ENCODE assay signal across 17 cellular contexts in genomic region chr1:12085643-12086260, GRCh38. TPM values are rescaled to one million over a fixed set of nuclear protein-coding genes. Genes with fewer than 3 reads are reported as not detected.
"Had no signal": no experiment of that assay in that cellular context is flagged by ENCODE, and none has a peak within 500 bp of the region (broad histone marks: within the 10 kb centered on the region; RNA-seq: fewer than 3 reads in every experiment).

No MANE protein-coding gene starts in this region.

- H3K4me3 ChIP-seq: colonic mucosa, esophagus muscularis mucosa, hepatocyte, pancreas, sigmoid colon, tibial nerve had no signal

- H2AFZ ChIP-seq: hepatocyte had no signal

- H3K27ac ChIP-seq: colonic mucosa, esophagus muscularis mucosa, hepatocyte, pancreas, sigmoid colon, tibial nerve had no signal

- DNase-seq: activated CD4-positive, alpha-beta T cell treated with anti-CD3 and anti-CD28 coated beads for 4 hours; activated CD8-positive, alpha-beta memory T cell treated with anti-CD3 and anti-CD28 coated beads for 24 hours; activated naive CD4-positive, alpha-beta T cell treated with anti-CD3 and anti-CD28 coated beads for 36 hours; caudate nucleus; colonic mucosa; islet precursor cell; pancreas; sigmoid colon; stimulated activated CD4-positive, alpha-beta T cell treated with anti-CD3 and anti-CD28 coated beads, Interleukin-2, amount 100 ng/mL, for 24 hours; T-helper 1 cell; T1000 had no signal

- H3K27me3 ChIP-seq: colonic mucosa, hepatocyte, pancreas, sigmoid colon, tibial nerve had no signal

- H3K4me2 ChIP-seq: hepatocyte had no signal

- H3K36me3 ChIP-seq: colonic mucosa, esophagus muscularis mucosa, pancreas, sigmoid colon, tibial nerve had no signal

- H3K27ac Mint-ChIP-seq: activated naive CD4-positive, alpha-beta T cell treated with anti-CD3 and anti-CD28 coated beads for 36 hours; activated T-helper 1 cell treated with anti-CD3 and anti-CD28 coated beads, Interleukin-12 subunit alpha, Interleukin-12 subunit beta, Interleukin-2, Interleukin-4 antibody, amounts not matched to agents 30 ng/mL and 10 ng/mL and 1 ng/mL, durations not matched to agents 14 hours and 24 hours and 36 hours had no signal

- FAIRE-seq: endometrium, pancreas had no signal

- H3K79me2 ChIP-seq: hepatocyte had no signal

- H3K9me3 ChIP-seq: colonic mucosa, pancreas, sigmoid colon had no signal

- H3K4me3 Mint-ChIP-seq: activated naive CD4-positive, alpha-beta T cell treated with anti-CD3 and anti-CD28 coated beads for 36 hours; activated T-helper 1 cell treated with anti-CD3 and anti-CD28 coated beads, Interleukin-12 subunit alpha, Interleukin-12 subunit beta, Interleukin-2, Interleukin-4 antibody, amounts not matched to agents 30 ng/mL and 10 ng/mL and 1 ng/mL, durations not matched to agents 14 hours and 24 hours and 36 hours had no signal

- H3K4me1 ChIP-seq: colonic mucosa, esophagus muscularis mucosa, pancreas, sigmoid colon had no signal

RNA-seq across cellular contexts. Expression of gene TNFRSF8, which starts 22.6 kb away (rescaled TPM):
- total RNA-seq: hepatocyte, lung microvascular endothelial cell had no signal
- polyA plus RNA-seq: hepatocyte had no signal
